26 cellular contexts compared by ENCODE assay signal in the genomic region with DNA sequence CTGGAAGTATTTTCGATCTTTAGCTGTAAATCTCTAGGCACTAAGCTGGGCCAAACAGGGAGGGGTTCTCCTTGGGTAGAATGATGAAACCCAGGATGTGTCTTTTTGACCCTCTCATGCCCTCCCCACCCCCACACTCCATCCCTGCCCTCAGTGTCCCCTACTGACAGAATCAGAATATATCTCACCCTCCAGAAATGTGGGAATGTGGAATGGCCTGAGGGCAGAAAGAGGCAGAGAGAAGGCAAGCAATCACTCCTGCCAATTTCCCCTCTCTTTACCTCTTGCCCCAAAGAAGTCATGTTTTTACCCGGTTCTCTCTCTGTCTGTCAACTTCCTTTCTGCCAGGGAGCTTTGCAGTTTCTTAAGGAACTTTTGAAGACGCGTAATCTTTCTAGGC. TPM values are rescaled to one million over a fixed set of nuclear protein-coding genes. Genes with fewer than 3 reads are reported as not detected.
"Had no signal": no experiment of that assay in that cellular context is flagged by ENCODE, and none has a peak within 500 bp of the region (broad histone marks: within the 10 kb centered on the region; RNA-seq: fewer than 3 reads in every experiment).

No MANE protein-coding gene starts in this region.

- H3K9me3 Mint-ChIP-seq: activated B cell treated with CpG ODN at 0.5 μM for 24 hours; activated CD4-positive, alpha-beta memory T cell treated with anti-CD3 and anti-CD28 coated beads for 36 hours; activated CD4-positive, alpha-beta T cell treated with anti-CD3 and anti-CD28 coated beads, Interleukin-2, amount 10 ng/mL, durations not matched to agents 7 days and 5 days; activated naive CD4-positive, alpha-beta T cell treated with anti-CD3 and anti-CD28 coated beads, Interleukin-2, amount 10 ng/mL, durations not matched to agents 7 days and 5 days; activated naive CD8-positive, alpha-beta T cell treated with anti-CD3 and anti-CD28 coated beads for 36 hours; activated T-helper 17 cell treated with anti-CD3 and anti-CD28 coated beads, Interleukin-2, amount 50 U/mL, for 72 hours had no signal

- ATAC-seq: activated T-helper 17 cell treated with anti-CD3 and anti-CD28 coated beads, Interleukin-2, amount 50 U/mL, for 72 hours; K562; T-helper 17 cell had no signal

- H3K36me3 ChIP-seq: adrenal gland had no signal

- H3K4me1 Mint-ChIP-seq: activated B cell treated with CpG ODN at 0.5 μM for 24 hours; activated CD4-positive, alpha-beta T cell treated with anti-CD3 and anti-CD28 coated beads, Interleukin-2, amount 10 ng/mL, durations not matched to agents 7 days and 5 days; activated naive CD4-positive, alpha-beta T cell treated with anti-CD3 and anti-CD28 coated beads, Interleukin-2, amount 10 ng/mL, durations not matched to agents 7 days and 5 days; activated naive CD8-positive, alpha-beta T cell treated with anti-CD3 and anti-CD28 coated beads for 36 hours; activated T-helper 17 cell treated with anti-CD3 and anti-CD28 coated beads, Interleukin-2, amount 50 U/mL, for 72 hours; T-helper 17 cell had no signal

- H3K9me3 ChIP-seq: adrenal gland had no signal

- H3K4me1 ChIP-seq: adrenal gland had no signal

- H3K27ac Mint-ChIP-seq: activated B cell treated with CpG ODN at 0.5 μM for 24 hours; activated CD4-positive, alpha-beta memory T cell treated with anti-CD3 and anti-CD28 coated beads for 36 hours; activated CD4-positive, alpha-beta T cell treated with anti-CD3 and anti-CD28 coated beads, Interleukin-2, amount 10 ng/mL, durations not matched to agents 7 days and 5 days; activated naive CD4-positive, alpha-beta T cell treated with anti-CD3 and anti-CD28 coated beads, Interleukin-2, amount 10 ng/mL, durations not matched to agents 7 days and 5 days; activated naive CD8-positive, alpha-beta T cell treated with anti-CD3 and anti-CD28 coated beads for 36 hours; activated T-helper 17 cell treated with anti-CD3 and anti-CD28 coated beads, Interleukin-2, amount 50 U/mL, for 72 hours; T-helper 17 cell had no signal

- H3K27me3 ChIP-seq: adrenal gland had no signal

- DNase-seq: activated B cell treated with CpG ODN at 0.5 μM for 24 hours; activated CD4-positive, alpha-beta memory T cell treated with anti-CD3 and anti-CD28 coated beads for 36 hours; activated CD4-positive, alpha-beta T cell treated with anti-CD3 and anti-CD28 coated beads, Interleukin-2, amount 10 ng/mL, durations not matched to agents 7 days and 5 days; activated CD8-positive, alpha-beta memory T cell treated with anti-CD3 and anti-CD28 coated beads for 24 hours; activated gamma-delta T cell treated with Interleukin-2 at 50 U/mL for 16 hours; activated naive CD4-positive, alpha-beta T cell treated with anti-CD3 and anti-CD28 coated beads, Interleukin-2, amount 10 ng/mL, durations not matched to agents 7 days and 5 days; activated naive CD8-positive, alpha-beta T cell treated with anti-CD3 and anti-CD28 coated beads for 36 hours; activated T-cell treated with anti-CD3 and anti-CD28 coated beads, Interleukin-2, amount 50 U/mL, for 48 hours; adrenal gland; anterior cingulate cortex; caudate nucleus; Karpas-422; NCI-H1048; NCI-H146; NCI-H187 treated with DMSO at 0.1 percent for 48 hours; NCI-H2081 treated with DMSO at 0.1 percent for 48 hours; NCI-H2227 treated with DMSO at 0.1 percent for 48 hours; NCI-H510A treated with DMSO at 0.1 percent for 48 hours; NCI-H69; NK-92 treated with Interleukin-12 subunit alpha and Interleukin-12 subunit beta, amount 100 ng/mL, for 24 hours; SIG-M5; T-helper 17 cell; T-helper 9 cell had no signal

- H3K4me3 ChIP-seq: adrenal gland, K562 had no signal

- H3K4me3 Mint-ChIP-seq: activated B cell treated with CpG ODN at 0.5 μM for 24 hours; activated CD4-positive, alpha-beta memory T cell treated with anti-CD3 and anti-CD28 coated beads for 36 hours; activated CD4-positive, alpha-beta T cell treated with anti-CD3 and anti-CD28 coated beads, Interleukin-2, amount 10 ng/mL, durations not matched to agents 7 days and 5 days; activated naive CD4-positive, alpha-beta T cell treated with anti-CD3 and anti-CD28 coated beads, Interleukin-2, amount 10 ng/mL, durations not matched to agents 7 days and 5 days; activated naive CD8-positive, alpha-beta T cell treated with anti-CD3 and anti-CD28 coated beads for 36 hours; activated T-helper 17 cell treated with anti-CD3 and anti-CD28 coated beads, Interleukin-2, amount 50 U/mL, for 72 hours; T-helper 17 cell had no signal

- H3K27me3 Mint-ChIP-seq: activated B cell treated with CpG ODN at 0.5 μM for 24 hours; activated CD4-positive, alpha-beta memory T cell treated with anti-CD3 and anti-CD28 coated beads for 36 hours; activated CD4-positive, alpha-beta T cell treated with anti-CD3 and anti-CD28 coated beads, Interleukin-2, amount 10 ng/mL, durations not matched to agents 7 days and 5 days; activated naive CD4-positive, alpha-beta T cell treated with anti-CD3 and anti-CD28 coated beads, Interleukin-2, amount 10 ng/mL, durations not matched to agents 7 days and 5 days; activated naive CD8-positive, alpha-beta T cell treated with anti-CD3 and anti-CD28 coated beads for 36 hours; activated T-helper 17 cell treated with anti-CD3 and anti-CD28 coated beads, Interleukin-2, amount 50 U/mL, for 72 hours; T-helper 17 cell had no signal

- H3K36me3 Mint-ChIP-seq: activated CD4-positive, alpha-beta memory T cell treated with anti-CD3 and anti-CD28 coated beads for 36 hours; activated naive CD4-positive, alpha-beta T cell treated with anti-CD3 and anti-CD28 coated beads, Interleukin-2, amount 10 ng/mL, durations not matched to agents 7 days and 5 days had no signal

- H3K27ac ChIP-seq: adrenal gland had no signal

RNA-seq across cellular contexts. Expression of gene FRMD7, which starts 57.1 kb away (rescaled TPM):
- total RNA-seq: activated B cell treated with CpG ODN at 0.5 μM for 24 hours; activated CD4-positive, alpha-beta memory T cell treated with anti-CD3 and anti-CD28 coated beads for 36 hours; activated CD4-positive, alpha-beta T cell treated with anti-CD3 and anti-CD28 coated beads, Interleukin-2, amount 10 ng/mL, durations not matched to agents 7 days and 5 days; activated naive CD8-positive, alpha-beta T cell treated with anti-CD3 and anti-CD28 coated beads for 36 hours; activated T-helper 17 cell treated with anti-CD3 and anti-CD28 coated beads, Interleukin-2, amount 50 U/mL, for 72 hours; adrenal gland; cerebellum; K562; T-helper 17 cell had no signal
- polyA plus RNA-seq: adrenal gland had no signal
